1 cellular context compared by ENCODE assay signal in genomic region chr10:7576340-7576739, GRCh38.
TF ChIP-seq lines count a peak whose summit lies in the region.

No MANE protein-coding gene starts in this region.

TF ChIP-seq in K562, 482 proteins besides CTCF, POLR2A, EP300 and RAD21 (continued from another document):
- no peak for TF ChIP-seq SIRT6 (IDR thresholded peaks at IDR 0.05; ENCODE audit: low read depth, low read length)
